ENCODE assay signal across 21 cellular contexts in the genomic region with DNA sequence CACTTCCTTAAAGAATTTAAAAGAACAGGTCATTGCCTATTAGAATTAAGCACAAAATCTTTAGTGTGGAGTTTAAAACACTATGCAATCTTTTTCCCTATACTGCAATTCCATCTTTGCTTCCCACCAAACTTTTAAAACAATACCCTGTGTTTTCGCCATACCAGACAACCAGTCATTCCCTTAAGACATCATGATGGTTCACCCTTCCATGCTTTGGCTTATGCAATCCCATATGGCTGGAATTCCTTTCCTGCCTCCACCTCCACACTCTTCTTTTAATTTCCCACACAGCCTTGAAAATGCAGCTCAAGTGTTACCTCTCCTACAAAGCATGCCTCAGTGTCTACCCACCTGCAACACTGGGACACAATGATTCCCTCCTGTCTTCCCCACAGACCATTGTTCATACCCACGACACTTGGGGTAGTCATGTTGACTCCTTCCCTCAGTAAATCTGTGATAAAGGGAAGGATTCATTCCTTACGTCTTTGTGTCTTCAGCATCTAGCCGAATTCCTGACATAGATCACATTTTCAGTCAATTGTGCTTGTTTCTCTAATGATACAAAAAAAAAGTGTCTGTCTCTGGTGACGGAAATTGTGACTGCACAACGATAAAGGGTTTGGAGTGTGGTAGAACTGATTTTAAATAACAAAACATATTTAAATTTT.
DNase-seq lines count a peak whose midpoint lies in the region; ATAC-seq, FAIRE-seq and TF ChIP-seq lines count a peak whose summit lies in the region.
"Had no signal": no experiment of that assay in that cellular context is flagged by ENCODE, and none has a peak within 500 bp of the region (broad histone marks: within the 10 kb centered on the region; RNA-seq: fewer than 3 reads in every experiment).

No MANE protein-coding gene starts in this region.

- H3K36me3 ChIP-seq in IMR-90 (ENCODE audit: control insufficient read depth, insufficient read depth, low read length) (no peaks in the 10 kb centered on the region), H1 (ENCODE audit: control insufficient read depth in 2 of 4, insufficient read depth in 4 of 4, low read length in 3 of 4) (no peaks in the 10 kb centered on the region), mesendoderm (ENCODE audit: control insufficient read depth, insufficient read depth, low read length) (no peaks in the 10 kb centered on the region)
- H3K36me3 ChIP-seq: BLaER1, SJCRH30 had no signal

- H2BK15ac ChIP-seq in IMR-90 (ENCODE audit: low read depth, low read length) (no peak overlapping the region), H1 (ENCODE audit: low read length) (0 out of 2 replicates have a peak overlapping the region, but pooled peaks have one; percentile 55), mesendoderm (replicated peaks; ENCODE audit: low read depth) (no peak overlapping the region)

- POLR2A ChIA-PET in IMR-90 (lab: Charles Lee; ENCODE audit: unreplicated experiment) (no interaction called here), H1 (lab: Charles Lee; ENCODE audit: partially characterized antibody) (no interaction called here)

- H3K4me1 ChIP-seq in IMR-90 (ENCODE audit: control insufficient read depth, insufficient read depth, low read length), result 0 out of 2 replicates have a peak, but pooled peaks cover under 1% of the 10 kb centered on the region
- H3K4me1 ChIP-seq in H1 (replicated peaks in 1 of 4; ENCODE audit: control insufficient read depth in 3 of 4, insufficient read depth in 4 of 4, low read length in 3 of 4), result no peaks in the 10 kb centered on the region
- no peaks in the 10 kb centered on the region for H3K4me1 ChIP-seq in mesendoderm (ENCODE audit: control insufficient read depth, low read depth, low read length)
- H3K4me1 ChIP-seq: SJCRH30 had no signal

- dilution Hi-C loops in IMR-90 (cut with HindIII; ENCODE audit: low sequenced_read_pairs, unreplicated experiment), result no loop called here

- H2BK12ac ChIP-seq in H1 (ENCODE audit: low read depth, low read length), result peak overlapping the region; percentile 75

- CTCF ChIA-PET in IMR-90 (lab: Yijun Ruan, JAX) (no interaction called here), H1 (lab: Charles Lee; ENCODE audit: partially characterized antibody) (interaction anchor here (0.9 kb wide), 1 partner anchor 88 kb away, joined by 3 read pairs; no protein-coding TSS in a partner anchor)

- H4K5ac ChIP-seq in IMR-90 (ENCODE audit: low read depth, low read length) (no peak overlapping the region), H1 (ENCODE audit: insufficient read length, low read depth, low read length) (no peak overlapping the region), mesendoderm (ENCODE audit: low read length) (no peak overlapping the region)

- H2AK5ac ChIP-seq in IMR-90 (ENCODE audit: low read depth, low read length), result no peak overlapping the region
- H2AK5ac ChIP-seq in H1 (ENCODE audit: low read depth, low read length), result 0 out of 2 replicates have a peak overlapping the region, but pooled peaks have one; percentile 32
- no peak overlapping the region for H2AK5ac ChIP-seq in mesendoderm (ENCODE audit: low read length)

- H3K23me2 ChIP-seq in H1 (ENCODE audit: low read depth, low read length), result no peaks in the 10 kb centered on the region; the same call in 1 of the 2 replicates

- H3K9me1 ChIP-seq in IMR-90 (ENCODE audit: insufficient read depth, low read length), result no peaks in the 10 kb centered on the region

- no peak for ATAC-seq in IMR-90 (ENCODE audit: low read depth)
- no peak for ATAC-seq in GM19463 (IDR thresholded peaks at IDR 0.05; ENCODE audit: unreplicated experiment)
- ATAC-seq: HepG2 had no signal

- intact Hi-C loops in IMR-90 (cut with micrococcal nuclease), result loop anchor here (5.0 kb wide), 1 partner anchor 62 kb away; no protein-coding TSS in a partner anchor

- TF ChIP-seq POLR2A in IMR-90 (IDR thresholded peaks at IDR 0.05; ENCODE audit: low read depth, low read length) (no peak), H1 (IDR thresholded peaks at IDR 0.05; ENCODE audit: control extremely low read depth in 1 of 2, low read depth in 2 of 2, low read length in 2 of 2) (no peak)

- peak; percentile 39 for FAIRE-seq in H1 (lab: Jason Lieb, UNC)
- FAIRE-seq: GM12892, HepG2, RCC 7860 had no signal

- H3K9ac ChIP-seq in IMR-90 (ENCODE audit: low read depth, low read length), result no peak overlapping the region
- no peak overlapping the region for H3K9ac ChIP-seq in H1 (replicated peaks in 1 of 4; ENCODE audit: extremely low read depth in 1 of 4, low read depth in 3 of 4, low read length in 3 of 4)
- no peak overlapping the region for H3K9ac ChIP-seq in mesendoderm (ENCODE audit: low read length)
- H3K9ac ChIP-seq: BLaER1 had no signal

- H4K91ac ChIP-seq in IMR-90 (ENCODE audit: insufficient read depth, low read depth, low read length) (no peak overlapping the region), H1 (replicated peaks; ENCODE audit: insufficient read length, low read length) (no peak overlapping the region)

- H3K79me1 ChIP-seq in IMR-90 (ENCODE audit: low read depth in 1 of 2, low read length in 2 of 2) (no peaks in the 10 kb centered on the region), H1 (ENCODE audit: low read depth, low read length) (no peaks in the 10 kb centered on the region), mesendoderm (ENCODE audit: low read length) (no peaks in the 10 kb centered on the region)

- H2BK5ac ChIP-seq in IMR-90 (ENCODE audit: low read depth, low read length, poor library complexity, severe bottlenecking), result no peak overlapping the region
- peak overlapping the region; percentile 3; the same call in 1 of the 2 replicates for H2BK5ac ChIP-seq in H1 (ENCODE audit: low read depth, low read length)
- H2BK5ac ChIP-seq in mesendoderm (ENCODE audit: low read length), result no peak overlapping the region

- H3K79me2 ChIP-seq in H1 (ENCODE audit: control insufficient read depth in 1 of 2, insufficient read depth in 2 of 2, low read length in 2 of 2), result no peaks in the 10 kb centered on the region
- H3K79me2 ChIP-seq in mesendoderm (ENCODE audit: control insufficient read depth, insufficient read depth, low read length), result no peaks in the 10 kb centered on the region

- no peak overlapping the region for H3K18ac ChIP-seq in IMR-90 (ENCODE audit: low read depth, low read length)
- H3K18ac ChIP-seq in H1 (ENCODE audit: extremely low read depth, low read length), result peak overlapping the region; percentile 21; the same call in 1 of the 2 replicates
- no peak overlapping the region for H3K18ac ChIP-seq in mesendoderm (ENCODE audit: low read length)

- no peak overlapping the region for H2AK9ac ChIP-seq in IMR-90 (replicated peaks; ENCODE audit: low read depth, low read length, poor library complexity)

- TF ChIP-seq EP300 in H1 (IDR thresholded peaks at IDR 0.05; ENCODE audit: borderline replicate concordance in 1 of 2, low read depth in 2 of 2, low read length in 2 of 2), result no peak

- H3K23ac ChIP-seq in IMR-90 (ENCODE audit: low read depth, low read length) (no peak overlapping the region), H1 (ENCODE audit: insufficient read length) (no peak overlapping the region), mesendoderm (ENCODE audit: low read length) (no peak overlapping the region)

- in situ Hi-C loops in IMR-90 (cut with MboI; ENCODE audit: low sequenced_read_pairs), result no loop called here

- H3K4me3 ChIP-seq in IMR-90 (ENCODE audit: insufficient read depth, low read depth, low read length) (no peak overlapping the region), H1 (ENCODE audit: extremely low read depth in 1 of 4, insufficient read depth in 2 of 4, low read depth in 3 of 4, low read length in 4 of 4) (no peak overlapping the region), mesendoderm (ENCODE audit: low read length) (no peak overlapping the region)
- H3K4me3 ChIP-seq: BLaER1, SJCRH30 had no signal

- WGBS in IMR-90 (ENCODE audit: extremely low coverage in 2 of 2, insufficient read length in 1 of 2), 2 experiments, result 91% methylated on average over 1 of the region's 6 CpGs; no CpG with 5 or more reads in 1 of the 2 experiments
- 76% methylated on average over 6 of the region's 6 CpGs; no CpG with 5 or more reads in 1 of the 2 experiments for WGBS in H1 (ENCODE audit: extremely low coverage in 1 of 2, insufficient coverage in 1 of 2, insufficient read length in 1 of 2, insufficient replicate concordance in 2 of 2, low coverage in 1 of 2, low lambda C conversion rate in 2 of 2, missing lambda C conversion rate in 1 of 2), 2 experiments
- no CpG with 5 or more reads among the region's 6 CpGs for WGBS in mesendoderm (ENCODE audit: extremely low coverage, insufficient coverage, low lambda C conversion rate)

- H2BK20ac ChIP-seq in IMR-90 (ENCODE audit: low read depth, low read length) (no peak overlapping the region), H1 (ENCODE audit: low read length) (no peak overlapping the region; the same call in 1 of the 2 replicates)

- H4K8ac ChIP-seq in IMR-90 (ENCODE audit: low read depth in 2 of 2, low read length in 2 of 2), result no peak overlapping the region
- no peak overlapping the region for H4K8ac ChIP-seq in H1 (ENCODE audit: extremely low read depth, insufficient read depth, low read length)
- H4K8ac ChIP-seq in mesendoderm (ENCODE audit: low read depth, low read length), result no peak overlapping the region

- TF ChIP-seq RAD21 in IMR-90 (IDR thresholded peaks at IDR 0.05; ENCODE audit: low read length) (no peak), H1 (IDR thresholded peaks at IDR 0.05 in 1 of 2, conservative IDR thresholded peaks at IDR 0.05 in 1 of 2; ENCODE audit: low read depth in 2 of 2, low read length in 2 of 2) (no peak)

- H3K4me2 ChIP-seq in IMR-90 (ENCODE audit: low read depth, low read length) (no peak overlapping the region), H1 (ENCODE audit: insufficient read depth in 1 of 2, low read depth in 2 of 2, low read length in 2 of 2) (no peak overlapping the region), mesendoderm (ENCODE audit: low read length) (no peak overlapping the region)
- H3K4me2 ChIP-seq: BLaER1 had no signal

- peak overlapping the region; percentile 51 for H2AFZ ChIP-seq in IMR-90 (replicated peaks; ENCODE audit: low read length, poor library complexity)
- H2AFZ ChIP-seq in H1 (ENCODE audit: low read length), result peak overlapping the region; percentile 96

- TF ChIP-seq CTCF in IMR-90 (conservative IDR thresholded peaks at IDR 0.05; ENCODE audit: low read depth, low read length), result no peak
- TF ChIP-seq CTCF in H1 (IDR thresholded peaks at IDR 0.05; ENCODE audit: control extremely low read depth in 1 of 3, insufficient read depth in 1 of 3, low read depth in 1 of 3, low read length in 3 of 3), result no peak

- H3K9me3 ChIP-seq in IMR-90 (ENCODE audit: control insufficient read depth, insufficient read depth, low read length) (no peaks in the 10 kb centered on the region), H1 (ENCODE audit: insufficient read depth in 2 of 2, low read depth in 1 of 2, low read length in 1 of 2) (no peaks in the 10 kb centered on the region)
- H3K9me3 ChIP-seq: BLaER1, SJCRH30 had no signal

- DNase-seq in IMR-90, result peak; percentile 17
- no peak for DNase-seq in H1 (ENCODE audit: low read depth in 1 of 2, low spot score in 2 of 2)
- DNase-seq in mesendoderm, result peak; percentile 64
- DNase-seq in NCI-H1105 (lab: John Stamatoyannopoulos, UW), result no peak
- no peak for DNase-seq in activated CD4-positive, CD25-positive, alpha-beta regulatory T cell (lab: John Stamatoyannopoulos, UW)
- DNase-seq in NCI-H2107 treated with DMSO at 0.1 percent for 48 hours (lab: John Stamatoyannopoulos, UW; ENCODE audit: unreplicated experiment), result no peak
- DNase-seq: CD4-positive, alpha-beta T cell; COR-L47; DMS79; KG1; NCI-H1092; NCI-H146; NCI-H2029; NCI-H226; NCI-H526; SJCRH30 had no signal

- H2BK120ac ChIP-seq in IMR-90 (ENCODE audit: low read depth, low read length), result no peak overlapping the region
- no peak overlapping the region for H2BK120ac ChIP-seq in H1 (replicated peaks; ENCODE audit: low read depth, low read length)
- no peak overlapping the region for H2BK120ac ChIP-seq in mesendoderm (ENCODE audit: low read depth, low read length)

- H3K27me3 ChIP-seq in IMR-90 (ENCODE audit: control insufficient read depth, insufficient read depth, low read length), result no peaks in the 10 kb centered on the region
- no peaks in the 10 kb centered on the region for H3K27me3 ChIP-seq in H1 (replicated peaks in 1 of 4; ENCODE audit: control insufficient read depth in 3 of 4, extremely low read depth in 1 of 4, insufficient read depth in 3 of 4, low read length in 3 of 4)
- no peaks in the 10 kb centered on the region for H3K27me3 ChIP-seq in mesendoderm (ENCODE audit: insufficient read depth, low read length, poor library complexity)
- H3K27me3 ChIP-seq: BLaER1, SJCRH30 had no signal

- H3K27ac ChIP-seq in IMR-90 (ENCODE audit: insufficient read depth, low read length), result no peak overlapping the region
- H3K27ac ChIP-seq in H1 (ENCODE audit: low read depth, low read length), result no peak overlapping the region
- no peak overlapping the region for H3K27ac ChIP-seq in mesendoderm (ENCODE audit: low read depth, low read length)
- H3K27ac ChIP-seq: BLaER1, SJCRH30 had no signal

- no peak overlapping the region for H3K14ac ChIP-seq in IMR-90 (replicated peaks; ENCODE audit: low read depth, low read length)
- no peak overlapping the region for H3K14ac ChIP-seq in H1 (ENCODE audit: insufficient read length)

- no TSS peak for BruUV-seq in IMR-90 (replicated peaks; lab: Mats Ljungman, UMichigan)

- H4K20me1 ChIP-seq in IMR-90 (ENCODE audit: insufficient read depth, low read length) (no peaks in the 10 kb centered on the region), H1 (replicated peaks in 1 of 2; ENCODE audit: control insufficient read depth in 1 of 2, insufficient read depth in 2 of 2, low read length in 2 of 2) (no peaks in the 10 kb centered on the region)
- H4K20me1 ChIP-seq: BLaER1 had no signal

- H3K56ac ChIP-seq in IMR-90 (ENCODE audit: extremely low read depth, insufficient read depth, low read length), result no peak overlapping the region
- H3K56ac ChIP-seq in H1 (replicated peaks; ENCODE audit: insufficient read length, low read depth, low read length), result no peak overlapping the region
- H3K56ac ChIP-seq in mesendoderm (ENCODE audit: low read length), result no peak overlapping the region

- H3K4ac ChIP-seq in IMR-90 (ENCODE audit: low read depth, low read length), result no peak overlapping the region
- no peak overlapping the region for H3K4ac ChIP-seq in H1 (replicated peaks; ENCODE audit: insufficient read length, low read depth, low read length)
- H3K4ac ChIP-seq in mesendoderm (ENCODE audit: low read depth, low read length), result no peak overlapping the region

Comparison
In these comparisons a context has a peak if more than half of its experiments do, and no peak if none do; other contexts are left out.
1. DNase-seq: peak in IMR-90 (single experiment) and mesendoderm (single experiment); none in H1 (0 of 2), NCI-H1105 (single experiment), activated CD4-positive, CD25-positive, alpha-beta regulatory T cell (0 of 4) and NCI-H2107 treated with DMSO at 0.1 percent for 48 hours (single experiment).